Comparison of ENCODE assay signal across 1 cellular context in the genomic region with DNA sequence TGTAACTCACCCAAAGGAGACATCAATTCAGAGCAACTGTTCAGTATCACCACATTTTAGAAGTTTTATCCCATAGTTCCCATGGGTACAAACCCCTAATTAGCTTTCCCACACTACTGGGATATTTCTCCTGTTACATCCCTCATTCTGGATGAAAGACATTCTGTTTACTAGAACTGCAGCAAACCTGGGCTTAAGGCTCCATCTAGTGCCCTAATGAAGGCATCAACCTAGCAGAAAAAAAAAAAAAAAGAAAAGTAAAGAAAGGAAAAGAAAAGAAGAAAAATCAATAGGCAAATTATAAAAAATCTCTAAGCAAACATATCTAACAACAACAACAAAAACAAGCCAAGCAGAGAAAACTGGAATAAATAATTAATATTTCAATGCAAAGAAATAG.
TF ChIP-seq lines count a peak whose summit lies in the region.

No MANE protein-coding gene starts in this region.

TF ChIP-seq in H1, 55 proteins besides CTCF, POLR2A, EP300 and RAD21:
- TF ChIP-seq, protein P1, sequence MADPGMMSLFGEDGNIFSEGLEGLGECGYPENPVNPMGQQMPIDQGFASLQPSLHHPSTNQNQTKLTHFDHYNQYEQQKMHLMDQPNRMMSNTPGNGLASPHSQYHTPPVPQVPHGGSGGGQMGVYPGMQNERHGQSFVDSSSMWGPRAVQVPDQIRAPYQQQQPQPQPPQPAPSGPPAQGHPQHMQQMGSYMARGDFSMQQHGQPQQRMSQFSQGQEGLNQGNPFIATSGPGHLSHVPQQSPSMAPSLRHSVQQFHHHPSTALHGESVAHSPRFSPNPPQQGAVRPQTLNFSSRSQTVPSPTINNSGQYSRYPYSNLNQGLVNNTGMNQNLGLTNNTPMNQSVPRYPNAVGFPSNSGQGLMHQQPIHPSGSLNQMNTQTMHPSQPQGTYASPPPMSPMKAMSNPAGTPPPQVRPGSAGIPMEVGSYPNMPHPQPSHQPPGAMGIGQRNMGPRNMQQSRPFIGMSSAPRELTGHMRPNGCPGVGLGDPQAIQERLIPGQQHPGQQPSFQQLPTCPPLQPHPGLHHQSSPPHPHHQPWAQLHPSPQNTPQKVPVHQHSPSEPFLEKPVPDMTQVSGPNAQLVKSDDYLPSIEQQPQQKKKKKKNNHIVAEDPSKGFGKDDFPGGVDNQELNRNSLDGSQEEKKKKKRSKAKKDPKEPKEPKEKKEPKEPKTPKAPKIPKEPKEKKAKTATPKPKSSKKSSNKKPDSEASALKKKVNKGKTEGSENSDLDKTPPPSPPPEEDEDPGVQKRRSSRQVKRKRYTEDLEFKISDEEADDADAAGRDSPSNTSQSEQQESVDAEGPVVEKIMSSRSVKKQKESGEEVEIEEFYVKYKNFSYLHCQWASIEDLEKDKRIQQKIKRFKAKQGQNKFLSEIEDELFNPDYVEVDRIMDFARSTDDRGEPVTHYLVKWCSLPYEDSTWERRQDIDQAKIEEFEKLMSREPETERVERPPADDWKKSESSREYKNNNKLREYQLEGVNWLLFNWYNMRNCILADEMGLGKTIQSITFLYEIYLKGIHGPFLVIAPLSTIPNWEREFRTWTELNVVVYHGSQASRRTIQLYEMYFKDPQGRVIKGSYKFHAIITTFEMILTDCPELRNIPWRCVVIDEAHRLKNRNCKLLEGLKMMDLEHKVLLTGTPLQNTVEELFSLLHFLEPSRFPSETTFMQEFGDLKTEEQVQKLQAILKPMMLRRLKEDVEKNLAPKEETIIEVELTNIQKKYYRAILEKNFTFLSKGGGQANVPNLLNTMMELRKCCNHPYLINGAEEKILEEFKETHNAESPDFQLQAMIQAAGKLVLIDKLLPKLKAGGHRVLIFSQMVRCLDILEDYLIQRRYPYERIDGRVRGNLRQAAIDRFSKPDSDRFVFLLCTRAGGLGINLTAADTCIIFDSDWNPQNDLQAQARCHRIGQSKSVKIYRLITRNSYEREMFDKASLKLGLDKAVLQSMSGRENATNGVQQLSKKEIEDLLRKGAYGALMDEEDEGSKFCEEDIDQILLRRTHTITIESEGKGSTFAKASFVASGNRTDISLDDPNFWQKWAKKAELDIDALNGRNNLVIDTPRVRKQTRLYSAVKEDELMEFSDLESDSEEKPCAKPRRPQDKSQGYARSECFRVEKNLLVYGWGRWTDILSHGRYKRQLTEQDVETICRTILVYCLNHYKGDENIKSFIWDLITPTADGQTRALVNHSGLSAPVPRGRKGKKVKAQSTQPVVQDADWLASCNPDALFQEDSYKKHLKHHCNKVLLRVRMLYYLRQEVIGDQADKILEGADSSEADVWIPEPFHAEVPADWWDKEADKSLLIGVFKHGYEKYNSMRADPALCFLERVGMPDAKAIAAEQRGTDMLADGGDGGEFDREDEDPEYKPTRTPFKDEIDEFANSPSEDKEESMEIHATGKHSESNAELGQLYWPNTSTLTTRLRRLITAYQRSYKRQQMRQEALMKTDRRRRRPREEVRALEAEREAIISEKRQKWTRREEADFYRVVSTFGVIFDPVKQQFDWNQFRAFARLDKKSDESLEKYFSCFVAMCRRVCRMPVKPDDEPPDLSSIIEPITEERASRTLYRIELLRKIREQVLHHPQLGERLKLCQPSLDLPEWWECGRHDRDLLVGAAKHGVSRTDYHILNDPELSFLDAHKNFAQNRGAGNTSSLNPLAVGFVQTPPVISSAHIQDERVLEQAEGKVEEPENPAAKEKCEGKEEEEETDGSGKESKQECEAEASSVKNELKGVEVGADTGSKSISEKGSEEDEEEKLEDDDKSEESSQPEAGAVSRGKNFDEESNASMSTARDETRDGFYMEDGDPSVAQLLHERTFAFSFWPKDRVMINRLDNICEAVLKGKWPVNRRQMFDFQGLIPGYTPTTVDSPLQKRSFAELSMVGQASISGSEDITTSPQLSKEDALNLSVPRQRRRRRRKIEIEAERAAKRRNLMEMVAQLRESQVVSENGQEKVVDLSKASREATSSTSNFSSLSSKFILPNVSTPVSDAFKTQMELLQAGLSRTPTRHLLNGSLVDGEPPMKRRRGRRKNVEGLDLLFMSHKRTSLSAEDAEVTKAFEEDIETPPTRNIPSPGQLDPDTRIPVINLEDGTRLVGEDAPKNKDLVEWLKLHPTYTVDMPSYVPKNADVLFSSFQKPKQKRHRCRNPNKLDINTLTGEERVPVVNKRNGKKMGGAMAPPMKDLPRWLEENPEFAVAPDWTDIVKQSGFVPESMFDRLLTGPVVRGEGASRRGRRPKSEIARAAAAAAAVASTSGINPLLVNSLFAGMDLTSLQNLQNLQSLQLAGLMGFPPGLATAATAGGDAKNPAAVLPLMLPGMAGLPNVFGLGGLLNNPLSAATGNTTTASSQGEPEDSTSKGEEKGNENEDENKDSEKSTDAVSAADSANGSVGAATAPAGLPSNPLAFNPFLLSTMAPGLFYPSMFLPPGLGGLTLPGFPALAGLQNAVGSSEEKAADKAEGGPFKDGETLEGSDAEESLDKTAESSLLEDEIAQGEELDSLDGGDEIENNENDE (IDR thresholded peaks at IDR 0.05; ENCODE audit: insufficient replicate concordance, low read length), result no peak
- TF ChIP-seq ZNF274 (IDR thresholded peaks at IDR 0.05; ENCODE audit: borderline replicate concordance, extremely low read depth, low read length), result no peak
- no peak for TF ChIP-seq SP1 (IDR thresholded peaks at IDR 0.05; ENCODE audit: low read depth, low read length)
- no peak for TF ChIP-seq KDM1A (IDR thresholded peaks at IDR 0.05; ENCODE audit: borderline replicate concordance, low read length)
- no peak for TF ChIP-seq CTBP2 (IDR thresholded peaks at IDR 0.05; ENCODE audit: borderline replicate concordance, insufficient read depth, insufficient read length, low read length)
- no peak for TF ChIP-seq BACH1 (IDR thresholded peaks at IDR 0.05; ENCODE audit: low read length)
- TF ChIP-seq SUZ12 (IDR thresholded peaks at IDR 0.05; ENCODE audit: low read length), result no peak
- TF ChIP-seq NANOG (IDR thresholded peaks at IDR 0.05; ENCODE audit: insufficient read depth, low read depth, low read length, poor library complexity, severe bottlenecking), result no peak
- TF ChIP-seq HDAC2 (IDR thresholded peaks at IDR 0.05; ENCODE audit: borderline replicate concordance in 1 of 2, low read depth in 2 of 2, low read length in 2 of 2), result no peak
- TF ChIP-seq, protein P2, sequence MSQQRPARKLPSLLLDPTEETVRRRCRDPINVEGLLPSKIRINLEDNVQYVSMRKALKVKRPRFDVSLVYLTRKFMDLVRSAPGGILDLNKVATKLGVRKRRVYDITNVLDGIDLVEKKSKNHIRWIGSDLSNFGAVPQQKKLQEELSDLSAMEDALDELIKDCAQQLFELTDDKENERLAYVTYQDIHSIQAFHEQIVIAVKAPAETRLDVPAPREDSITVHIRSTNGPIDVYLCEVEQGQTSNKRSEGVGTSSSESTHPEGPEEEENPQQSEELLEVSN (IDR thresholded peaks at IDR 0.05), result no peak
- no peak for TF ChIP-seq NRF1 (IDR thresholded peaks at IDR 0.05; ENCODE audit: low read depth, low read length)
- TF ChIP-seq TBP (IDR thresholded peaks at IDR 0.05; ENCODE audit: low read depth, low read length), result no peak
- TF ChIP-seq RXRA (IDR thresholded peaks at IDR 0.05; ENCODE audit: insufficient read depth, low read depth, low read length), result no peak
- no peak for TF ChIP-seq CEBPB (IDR thresholded peaks at IDR 0.05; ENCODE audit: low read depth, low read length)
- no peak for TF ChIP-seq CREB1 (IDR thresholded peaks at IDR 0.05)
- no peak for TF ChIP-seq ASH2L (IDR thresholded peaks at IDR 0.05; ENCODE audit: low read length)
- TF ChIP-seq KDM4A (IDR thresholded peaks at IDR 0.05; ENCODE audit: low read depth, low read length, severe bottlenecking), result no peak
- no peak for TF ChIP-seq CHD1 (IDR thresholded peaks at IDR 0.05; ENCODE audit: low read depth, low read length)
- TF ChIP-seq RNF2 (IDR thresholded peaks at IDR 0.05; ENCODE audit: borderline replicate concordance, low read depth, low read length, missing control alignments, poor library complexity, severe bottlenecking), result no peak
TF ChIP-seq in H1: peak in this region for 0.
